In the genomic region with DNA sequence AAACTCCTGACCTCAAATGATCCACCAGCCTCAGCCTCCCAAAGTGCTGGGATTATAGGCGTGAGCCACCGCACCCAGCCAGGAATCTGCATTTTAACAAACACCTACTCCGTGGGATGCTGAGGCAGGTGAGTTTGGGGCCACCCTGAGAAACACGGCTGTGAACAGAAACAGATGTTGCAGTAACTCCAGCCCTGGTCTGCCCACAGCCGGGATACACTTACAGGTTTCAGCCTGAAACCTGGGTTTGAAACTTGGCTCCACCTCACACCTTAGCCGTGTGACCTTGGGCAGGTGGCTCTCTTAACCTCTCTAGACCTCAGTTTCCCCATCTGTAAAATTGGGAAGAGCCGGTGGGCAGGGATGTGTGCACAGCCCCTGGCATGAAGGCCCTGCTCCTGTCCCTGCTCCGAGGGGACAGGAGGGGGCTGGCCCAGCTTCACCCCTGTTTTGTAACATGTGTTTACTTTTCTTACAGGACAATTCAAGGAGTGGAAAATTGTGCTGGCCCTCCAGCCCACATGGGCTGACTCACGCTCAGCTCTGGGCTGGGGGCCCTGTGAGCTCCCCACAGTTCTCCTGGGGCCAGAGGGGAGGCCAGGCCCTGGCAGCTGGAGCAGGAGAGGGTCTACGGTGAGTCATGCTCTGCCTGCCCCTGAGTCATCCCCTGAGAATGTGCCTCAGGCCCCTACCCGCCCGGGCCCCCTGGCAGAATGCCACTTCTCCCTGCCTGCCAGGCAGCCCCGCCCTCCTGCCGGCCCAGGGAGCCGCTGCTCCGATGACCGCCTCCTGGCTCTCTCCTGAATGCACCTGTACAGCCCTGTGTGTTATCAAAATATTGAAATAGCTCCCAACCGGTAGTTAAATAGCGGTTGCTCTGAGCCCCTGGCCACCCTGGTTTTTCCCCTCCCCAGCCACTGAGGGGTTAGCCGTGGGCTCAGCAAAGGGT, we compare ENCODE assay signal across 1 cellular context.
TF ChIP-seq lines count a peak whose summit lies in the region.

No MANE protein-coding gene starts in this region.

TF ChIP-seq in A549, 52 proteins besides CTCF, POLR2A, EP300 and RAD21 (continued from another document):
- TF ChIP-seq REST (IDR thresholded peaks at IDR 0.05) (no peak), E2F6 (IDR thresholded peaks at IDR 0.05; ENCODE audit: borderline replicate concordance, low read depth) (peak; percentile 42; the same call in 1 of the 2 replicates), RARB (CRISPR knock-in tag; IDR thresholded peaks at IDR 0.05) (no peak), GATA3 (IDR thresholded peaks at IDR 0.05; ENCODE audit: borderline replicate concordance) (peak; percentile 90), RCOR1 (IDR thresholded peaks at IDR 0.05; ENCODE audit: low read depth, low read length) (no peak), MAX (IDR thresholded peaks at IDR 0.05) (peak; percentile 93), FOSL2 (IDR thresholded peaks at IDR 0.05) (peak; percentile 99), FOSL2 (CRISPR knock-in tag; IDR thresholded peaks at IDR 0.05) (peak; percentile 100), NPAS2 (CRISPR knock-in tag; IDR thresholded peaks at IDR 0.05; ENCODE audit: borderline replicate concordance) (no peak), HEYL (CRISPR knock-in tag; IDR thresholded peaks at IDR 0.05) (no peak), ZFP36 (IDR thresholded peaks at IDR 0.05; ENCODE audit: borderline replicate concordance, partially characterized antibody) (no peak), TP53 (CRISPR knock-in tag; IDR thresholded peaks at IDR 0.05) (no peak), ZNF302 (CRISPR knock-in tag; IDR thresholded peaks at IDR 0.05) (no peak), PBX3 (IDR thresholded peaks at IDR 0.05) (peak; percentile 86), KDM1A (IDR thresholded peaks at IDR 0.05; ENCODE audit: low read depth) (no peak), ZSCAN20 (CRISPR knock-in tag; IDR thresholded peaks at IDR 0.05) (no peak), HOXB5 (CRISPR knock-in tag; IDR thresholded peaks at IDR 0.05) (no peak), ESRRA (IDR thresholded peaks at IDR 0.05; ENCODE audit: borderline replicate concordance, low read length) (no peak), BHLHE40 (IDR thresholded peaks at IDR 0.05; ENCODE audit: low read depth, low read length) (no peak), TFCP2L1 (CRISPR knock-in tag; IDR thresholded peaks at IDR 0.05) (no peak), NFE2L2 (conservative IDR thresholded peaks at IDR 0.05; ENCODE audit: low read length) (no peak), ZC3H11A (IDR thresholded peaks at IDR 0.05) (no peak), FOSB (CRISPR knock-in tag; IDR thresholded peaks at IDR 0.05) (no peak), JUNB (IDR thresholded peaks at IDR 0.05) (peak; percentile 99), HDAC2 (IDR thresholded peaks at IDR 0.05) (no peak), HOXA7 (CRISPR knock-in tag; IDR thresholded peaks at IDR 0.05) (no peak), EHMT2 (IDR thresholded peaks at IDR 0.05; ENCODE audit: low read depth) (no peak), CHD2 (IDR thresholded peaks at IDR 0.05; ENCODE audit: low read length, partially characterized antibody) (no peak), CBX8 (IDR thresholded peaks at IDR 0.05) (no peak), MAZ (IDR thresholded peaks at IDR 0.05; ENCODE audit: borderline replicate concordance, low read depth, low read length) (no peak)
- TF ChIP-seq, protein P1, sequence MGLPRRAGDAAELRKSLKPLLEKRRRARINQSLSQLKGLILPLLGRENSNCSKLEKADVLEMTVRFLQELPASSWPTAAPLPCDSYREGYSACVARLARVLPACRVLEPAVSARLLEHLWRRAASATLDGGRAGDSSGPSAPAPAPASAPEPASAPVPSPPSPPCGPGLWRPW (IDR thresholded peaks at IDR 0.05): peak; percentile 37; the same call in 1 of the 2 replicates
- TF ChIP-seq, protein P2, sequence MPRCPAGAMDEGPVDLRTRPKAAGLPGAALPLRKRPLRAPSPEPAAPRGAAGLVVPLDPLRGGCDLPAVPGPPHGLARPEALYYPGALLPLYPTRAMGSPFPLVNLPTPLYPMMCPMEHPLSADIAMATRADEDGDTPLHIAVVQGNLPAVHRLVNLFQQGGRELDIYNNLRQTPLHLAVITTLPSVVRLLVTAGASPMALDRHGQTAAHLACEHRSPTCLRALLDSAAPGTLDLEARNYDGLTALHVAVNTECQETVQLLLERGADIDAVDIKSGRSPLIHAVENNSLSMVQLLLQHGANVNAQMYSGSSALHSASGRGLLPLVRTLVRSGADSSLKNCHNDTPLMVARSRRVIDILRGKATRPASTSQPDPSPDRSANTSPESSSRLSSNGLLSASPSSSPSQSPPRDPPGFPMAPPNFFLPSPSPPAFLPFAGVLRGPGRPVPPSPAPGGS (IDR thresholded peaks at IDR 0.05): peak; percentile 91; the same call in 2 of the 3 replicates
- TF ChIP-seq, protein P3, sequence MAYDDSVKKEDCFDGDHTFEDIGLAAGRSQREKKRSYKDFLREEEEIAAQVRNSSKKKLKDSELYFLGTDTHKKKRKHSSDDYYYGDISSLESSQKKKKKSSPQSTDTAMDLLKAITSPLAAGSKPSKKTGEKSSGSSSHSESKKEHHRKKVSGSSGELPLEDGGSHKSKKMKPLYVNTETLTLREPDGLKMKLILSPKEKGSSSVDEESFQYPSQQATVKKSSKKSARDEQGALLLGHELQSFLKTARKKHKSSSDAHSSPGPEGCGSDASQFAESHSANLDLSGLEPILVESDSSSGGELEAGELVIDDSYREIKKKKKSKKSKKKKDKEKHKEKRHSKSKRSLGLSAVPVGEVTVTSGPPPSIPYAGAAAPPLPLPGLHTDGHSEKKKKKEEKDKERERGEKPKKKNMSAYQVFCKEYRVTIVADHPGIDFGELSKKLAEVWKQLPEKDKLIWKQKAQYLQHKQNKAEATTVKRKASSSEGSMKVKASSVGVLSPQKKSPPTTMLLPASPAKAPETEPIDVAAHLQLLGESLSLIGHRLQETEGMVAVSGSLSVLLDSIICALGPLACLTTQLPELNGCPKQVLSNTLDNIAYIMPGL (CRISPR knock-in tag; IDR thresholded peaks at IDR 0.05; ENCODE audit: borderline replicate concordance): no peak
